ENCODE assay signal across 8 cellular contexts in genomic region chr17:29176500-29177351, GRCh38. TPM values are rescaled to one million over a fixed set of nuclear protein-coding genes. Genes with fewer than 3 reads are reported as not detected.
DNase-seq lines count a peak whose midpoint lies in the region; ATAC-seq, FAIRE-seq and TF ChIP-seq lines count a peak whose summit lies in the region.

No MANE protein-coding gene starts in this region.

- CTCF ChIA-PET in activated CD4-positive, alpha-beta memory T cell treated with anti-CD3 and anti-CD28 coated beads for 36 hours (lab: Charles Lee), result interaction anchor here (0.6 to 9.2 kb wide), 12 partner anchors 9 to 1533 kb away, joined by 3 to 308 read pairs (median 3); partner anchors contain the start of gene TLCD1

- DNase-seq in D721Med (ENCODE audit: insufficient read length, low spot score), result peak; percentile 47
- DNase-seq in NCI-H524 treated with DMSO at 0.1 percent for 48 hours (lab: John Stamatoyannopoulos, UW), result peak; percentile 43
- peak; percentile 69 for DNase-seq in activated CD4-positive, alpha-beta memory T cell treated with anti-CD3 and anti-CD28 coated beads for 36 hours
- peak; percentile 24 to 36 (median 27) for DNase-seq in effector memory CD8-positive, alpha-beta T cell
- peak in 1 of 2 experiments; percentile 62 for DNase-seq in mesothelial cell of epicardium (ENCODE audit: low spot score in 2 of 2, unreplicated experiment in 2 of 2)
- DNase-seq in stimulated activated naive CD4-positive, alpha-beta T cell (lab: John Stamatoyannopoulos, UW), result peak; percentile 26 to 73 (median 43)

- TF ChIP-seq CTCF in D721Med (IDR thresholded peaks at IDR 0.05; ENCODE audit: insufficient read depth, missing control alignments) (no peak), mesothelial cell of epicardium (IDR thresholded peaks at IDR 0.05; ENCODE audit: unreplicated experiment) (no peak)

- POLR2A ChIA-PET in activated CD4-positive, alpha-beta memory T cell treated with anti-CD3 and anti-CD28 coated beads for 36 hours (lab: Charles Lee), result interaction anchor here (1.3 to 3.2 kb wide), 8 partner anchors 13 to 225 kb away, joined by 3 to 12 read pairs (median 5); partner anchors contain the start of gene PHF12

- no peaks in the 10 kb centered on the region for H3K9me3 Mint-ChIP-seq in activated CD4-positive, alpha-beta memory T cell treated with anti-CD3 and anti-CD28 coated beads for 36 hours
- H3K9me3 Mint-ChIP-seq in effector memory CD8-positive, alpha-beta T cell, result no peaks in the 10 kb centered on the region
- H3K9me3 Mint-ChIP-seq in mesothelial cell of epicardium, result no peaks in the 10 kb centered on the region

- ATAC-seq in HG02798 (IDR thresholded peaks at IDR 0.05; ENCODE audit: poor library complexity, unreplicated experiment), result peak; percentile 67
- peak; percentile 63 for ATAC-seq in effector memory CD8-positive, alpha-beta T cell (replicated peaks)
- ATAC-seq in GM21447 (IDR thresholded peaks at IDR 0.05; ENCODE audit: unreplicated experiment), result no peak

- H3K4me3 Mint-ChIP-seq in activated CD4-positive, alpha-beta memory T cell treated with anti-CD3 and anti-CD28 coated beads for 36 hours, result peak overlapping the region; percentile 73
- H3K4me3 Mint-ChIP-seq in effector memory CD8-positive, alpha-beta T cell, result peak overlapping the region; percentile 88 to 92
- H3K4me3 Mint-ChIP-seq in mesothelial cell of epicardium, result peak overlapping the region; percentile 70

- H3K27me3 Mint-ChIP-seq in activated CD4-positive, alpha-beta memory T cell treated with anti-CD3 and anti-CD28 coated beads for 36 hours, result peaks cover 2% of the 10 kb centered on the region
- H3K27me3 Mint-ChIP-seq in effector memory CD8-positive, alpha-beta T cell, result no peaks in the 10 kb centered on the region
- peaks cover 5% of the 10 kb centered on the region for H3K27me3 Mint-ChIP-seq in mesothelial cell of epicardium (ENCODE audit: low read depth)

- H3K36me3 Mint-ChIP-seq in activated CD4-positive, alpha-beta memory T cell treated with anti-CD3 and anti-CD28 coated beads for 36 hours, result no peaks in the 10 kb centered on the region
- H3K36me3 Mint-ChIP-seq in effector memory CD8-positive, alpha-beta T cell (ENCODE audit: insufficient read depth), result peaks cover 10% of the 10 kb centered on the region
- no peaks in the 10 kb centered on the region for H3K36me3 Mint-ChIP-seq in mesothelial cell of epicardium

- intact Hi-C loops in activated CD4-positive, alpha-beta memory T cell treated with anti-CD3 and anti-CD28 coated beads for 36 hours (cut with micrococcal nuclease), result no loop called here

- H3K27ac Mint-ChIP-seq in activated CD4-positive, alpha-beta memory T cell treated with anti-CD3 and anti-CD28 coated beads for 36 hours, result peak overlapping the region; percentile 64
- peak overlapping the region; percentile 91 to 95 for H3K27ac Mint-ChIP-seq in effector memory CD8-positive, alpha-beta T cell
- H3K27ac Mint-ChIP-seq in mesothelial cell of epicardium, result peak overlapping the region; percentile 9

- peaks cover 36% of the 10 kb centered on the region for H3K4me1 Mint-ChIP-seq in activated CD4-positive, alpha-beta memory T cell treated with anti-CD3 and anti-CD28 coated beads for 36 hours (ENCODE audit: low read depth)
- peaks cover 28 to 29% of the 10 kb centered on the region in 2 donors for H3K4me1 Mint-ChIP-seq in effector memory CD8-positive, alpha-beta T cell (ENCODE audit: low read depth in 2 of 2)
- peaks cover 36% of the 10 kb centered on the region for H3K4me1 Mint-ChIP-seq in mesothelial cell of epicardium

- FAIRE-seq in D721Med (lab: Jason Lieb, UNC), result no peak

RNA-seq across cellular contexts. Expression of gene MYO18A, which starts 3.5 kb away (rescaled TPM):
- total RNA-seq in activated CD4-positive, alpha-beta memory T cell treated with anti-CD3 and anti-CD28 coated beads for 36 hours, result 10 to 100 TPM; 46.3 to 47.1 TPM
- total RNA-seq in mesothelial cell of epicardium, result 55.0 to 58.4 TPM (median 56.8 TPM) in 3 replicates

Comparison
In these comparisons a context has a peak if more than half of its experiments do, and no peak if none do; other contexts are left out.
1. H3K27ac Mint-ChIP-seq: peak in every context shown above with its lines; median percentile 93 in effector memory CD8-positive, alpha-beta T cell; 64 in activated CD4-positive, alpha-beta memory T cell treated with anti-CD3 and anti-CD28 coated beads for 36 hours; 9 in mesothelial cell of epicardium.